ENCODE assay signal across 8 cellular contexts in the genomic region with DNA sequence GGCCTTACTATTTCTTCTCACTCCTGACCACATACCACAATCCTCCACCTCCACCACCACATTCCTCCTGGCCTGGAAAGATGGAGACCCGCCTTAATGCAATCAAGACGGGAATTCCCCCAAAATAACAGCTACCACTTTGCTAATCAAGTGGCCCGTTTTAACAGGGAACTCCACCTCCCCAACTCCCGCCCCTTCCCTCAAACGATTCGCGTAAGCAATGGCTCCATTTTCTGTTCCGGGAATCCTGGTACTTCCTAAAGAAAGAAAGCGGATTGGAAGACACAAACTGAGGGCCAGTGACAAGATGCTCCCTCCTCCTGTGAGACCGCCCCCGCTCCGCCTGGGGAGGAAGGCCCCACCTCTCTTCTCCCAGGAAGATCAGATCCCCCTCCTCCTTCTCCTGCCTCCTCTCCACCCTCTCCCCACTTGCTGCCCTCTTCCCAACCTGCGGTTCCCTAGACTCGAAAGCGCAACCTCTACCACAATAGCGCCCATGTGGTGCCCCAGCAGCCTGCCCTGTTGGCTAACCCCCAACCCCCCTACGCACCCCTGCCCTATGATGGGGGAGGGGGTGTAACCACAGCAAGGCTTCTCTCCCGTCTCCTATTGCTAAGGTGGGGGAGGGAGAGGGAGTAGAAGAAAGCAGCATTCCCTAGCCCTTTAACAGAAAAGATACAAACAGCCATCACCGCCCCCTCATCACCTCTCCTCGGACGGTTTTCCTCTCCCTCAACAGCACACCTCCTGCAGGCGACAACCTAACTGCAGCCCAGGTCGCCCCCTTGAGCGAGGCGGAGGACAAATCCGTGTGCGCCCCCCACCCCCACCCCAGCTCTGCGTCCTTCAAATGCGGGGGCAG. TPM values are rescaled to one million over a fixed set of nuclear protein-coding genes. Genes with fewer than 3 reads are reported as not detected.
A peak's percentile ranks its signal among the peaks of the same experiment; 100 is the strongest.
DNase-seq lines count a peak whose midpoint lies in the region; ATAC-seq and TF ChIP-seq lines count a peak whose summit lies in the region.

No MANE protein-coding gene starts in this region.

- H3K9me3 Mint-ChIP-seq in activated naive CD8-positive, alpha-beta T cell (ENCODE audit: low read depth) = no peaks in the 10 kb centered on the region
- no peaks in the 10 kb centered on the region for H3K9me3 Mint-ChIP-seq in neural crest cell

- H3K4me3 Mint-ChIP-seq in activated naive CD8-positive, alpha-beta T cell = peak overlapping the region; percentile 97
- H3K4me3 Mint-ChIP-seq in neural crest cell = peak overlapping the region; percentile 100

- TF ChIP-seq CTCF in neural crest cell (conservative IDR thresholded peaks at IDR 0.05) = peak; percentile 41

- H3K27me3 Mint-ChIP-seq in activated naive CD8-positive, alpha-beta T cell = no peaks in the 10 kb centered on the region
- peaks cover 19% of the 10 kb centered on the region for H3K27me3 Mint-ChIP-seq in neural crest cell (ENCODE audit: low read depth)

- peak; percentile 29 for DNase-seq in activated naive CD4-positive, alpha-beta T cell treated with Interleukin-2 at 50 U/mL for 16 hours
- DNase-seq in activated naive CD4-positive, alpha-beta T cell (lab: John Stamatoyannopoulos, UW) = no peak
- DNase-seq in NCI-H526 treated with DMSO at 0.1 percent for 48 hours (lab: John Stamatoyannopoulos, UW) = peak; percentile 76
- peak; percentile 78 for DNase-seq in glomerular endothelial cell (ENCODE audit: extremely low read depth, low read depth, low spot score)
- DNase-seq in neural crest cell (ENCODE audit: low read depth, low spot score) = peak; percentile 70

- peaks cover 36% of the 10 kb centered on the region for H3K4me1 Mint-ChIP-seq in activated naive CD8-positive, alpha-beta T cell (ENCODE audit: low read depth)
- peaks cover 35% of the 10 kb centered on the region for H3K4me1 Mint-ChIP-seq in neural crest cell

- peak; percentile 24 for ATAC-seq in HG03342 (IDR thresholded peaks at IDR 0.05; ENCODE audit: unreplicated experiment)
- no peak for ATAC-seq in HG02870 (IDR thresholded peaks at IDR 0.05; ENCODE audit: unreplicated experiment)

- peak overlapping the region; percentile 61 for H3K27ac Mint-ChIP-seq in activated naive CD8-positive, alpha-beta T cell
- peak overlapping the region; percentile 96 for H3K27ac Mint-ChIP-seq in neural crest cell (ENCODE audit: unreplicated experiment)

- no peaks in the 10 kb centered on the region for H3K36me3 Mint-ChIP-seq in activated naive CD8-positive, alpha-beta T cell
- H3K36me3 Mint-ChIP-seq in neural crest cell (ENCODE audit: low read depth) = no peaks in the 10 kb centered on the region

RNA-seq across cellular contexts. Expression of a gene that starts 0.8 kb away (rescaled TPM):
- total RNA-seq in glomerular endothelial cell (108 TPM in 2 replicates), neural crest cell (194 and 202 TPM in 2 replicates)

RNA-seq across cellular contexts. Expression of a gene that starts 15.0 kb away (rescaled TPM):
- not detected in 2 replicates for total RNA-seq in glomerular endothelial cell
- total RNA-seq in neural crest cell = 1.3 and 1.8 TPM in 2 replicates

RNA-seq across cellular contexts. Expression of a gene that starts 21.6 kb away (rescaled TPM):
- total RNA-seq in glomerular endothelial cell (not detected in 2 replicates), neural crest cell (1.2 and 2.1 TPM in 2 replicates)

RNA-seq across cellular contexts. Expression of a gene that starts 31.2 kb away (rescaled TPM):
- total RNA-seq in glomerular endothelial cell (16.1 and 29.7 TPM in 2 replicates), neural crest cell (15.1 and 18.6 TPM in 2 replicates)

RNA-seq across cellular contexts. Expression of a gene that starts 42.7 kb away (rescaled TPM):
- total RNA-seq in glomerular endothelial cell (0.10 and 0.12 TPM in 2 replicates), neural crest cell (0.51 and 0.64 TPM in 2 replicates)

Comparison
In these comparisons a context has a peak if more than half of its experiments do, and no peak if none do; other contexts are left out.
1. DNase-seq: peak in activated naive CD4-positive, alpha-beta T cell treated with Interleukin-2 at 50 U/mL for 16 hours (single experiment), NCI-H526 treated with DMSO at 0.1 percent for 48 hours (single experiment), glomerular endothelial cell (single experiment) and neural crest cell (single experiment); none in activated naive CD4-positive, alpha-beta T cell (0 of 4).